25 cellular contexts compared by ENCODE assay signal in the genomic region with DNA sequence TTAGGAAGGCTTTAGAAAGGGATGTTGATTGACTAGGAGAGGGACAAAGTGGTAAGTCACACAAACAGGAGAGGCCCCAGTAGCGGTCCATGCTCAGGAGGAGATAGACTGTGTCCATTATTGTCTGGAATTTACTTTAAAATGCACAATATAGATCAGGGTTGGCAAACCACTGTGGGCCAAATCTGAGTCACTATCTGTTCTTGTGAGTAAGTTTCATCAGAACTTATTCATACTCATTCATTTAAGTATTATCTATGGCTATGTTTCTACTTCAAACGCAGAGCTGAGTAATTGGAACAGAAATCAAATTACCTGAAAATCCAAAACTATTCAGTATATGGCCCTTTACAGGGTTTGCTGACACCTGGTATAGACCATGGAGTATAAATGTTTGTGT.
DNase-seq lines count a peak whose midpoint lies in the region; ATAC-seq, FAIRE-seq and TF ChIP-seq lines count a peak whose summit lies in the region.
"Had no signal": no experiment of that assay in that cellular context is flagged by ENCODE, and none has a peak within 500 bp of the region (broad histone marks: within the 10 kb centered on the region; RNA-seq: fewer than 3 reads in every experiment).

No MANE protein-coding gene starts in this region.

- in situ Hi-C loops in GM13976 (cut with MboI; ENCODE audit: low sequenced_read_pairs, unreplicated experiment): no loop called here

- TF ChIP-seq CTCF in RWPE2 (IDR thresholded peaks at IDR 0.05; ENCODE audit: poor library complexity, severe bottlenecking) (no peak), fibroblast of mammary gland (conservative IDR thresholded peaks at IDR 0.05; ENCODE audit: control insufficient read depth, insufficient read depth, low read depth, low read length) (no peak), GM13976 (IDR thresholded peaks at IDR 0.05; ENCODE audit: borderline replicate concordance, control extremely low read depth, extremely low read depth, insufficient read depth, missing control alignments) (no peak)

- H3K27me3 ChIP-seq in RWPE2 (ENCODE audit: insufficient read depth, poor library complexity, severe bottlenecking): no peaks in the 10 kb centered on the region
- H3K27me3 ChIP-seq: SJSA1 had no signal

- DNase-seq in GM19239 (ENCODE audit: insufficient read length, low spot score): no peak
- DNase-seq in RWPE2 (ENCODE audit: low spot score): no peak
- DNase-seq in fibroblast of mammary gland (ENCODE audit: low read depth): peak; percentile 13
- no peak for DNase-seq in stimulated activated naive CD8-positive, alpha-beta T cell treated with anti-CD3 and anti-CD28 coated beads, Interleukin-15, Interleukin-2, amounts not matched to agents 100 U/mL and 50 U/mL, for 24 hours
- no peak for DNase-seq in GM13976 (ENCODE audit: low spot score)
- DNase-seq in SIG-M5 treated with dmso at 0.1 percent for 504 hours (lab: John Stamatoyannopoulos, UW; ENCODE audit: unreplicated experiment): no peak
- DNase-seq: C1 segment of cervical spinal cord; CD4-positive, alpha-beta memory T cell; COR-L47; DMS53; H9; Kasumi-1; MV-4-11; NCI-H1105; NCI-H1436 treated with DMSO at 0.1 percent for 48 hours; NCI-H187 treated with DMSO at 0.1 percent for 48 hours; NCI-H2171 treated with DMSO at 0.1 percent for 48 hours; NCI-H524; NCI-H774 had no signal

- no peaks in the 10 kb centered on the region for H3K4me1 ChIP-seq in RWPE2 (ENCODE audit: insufficient read depth, poor library complexity, severe bottlenecking)
- H3K4me1 ChIP-seq: SJSA1 had no signal

- H3K4me3 ChIP-seq in RWPE2 (ENCODE audit: severe bottlenecking) (no peak overlapping the region), fibroblast of mammary gland (ENCODE audit: control insufficient read depth, low read depth, low read length) (no peak overlapping the region)
- H3K4me3 ChIP-seq: GM23338, K562, SJSA1 had no signal

- no peak overlapping the region for H3K27ac ChIP-seq in RWPE2 (ENCODE audit: poor library complexity, severe bottlenecking)
- H3K27ac ChIP-seq: SJSA1 had no signal

- peak; percentile 28 for FAIRE-seq in GM19239 (lab: Jason Lieb, UNC)
- FAIRE-seq: G401.6, K562 had no signal

- no peaks in the 10 kb centered on the region for H3K9me3 ChIP-seq in RWPE2 (ENCODE audit: severe bottlenecking)
- H3K9me3 ChIP-seq: SJSA1 had no signal

- ATAC-seq in RWPE2 (ENCODE audit: low read depth): peak; percentile 45; the same call in 1 of the 3 replicates
- peak; percentile 9 for ATAC-seq in stimulated activated naive CD8-positive, alpha-beta T cell treated with anti-CD3 and anti-CD28 coated beads, Interleukin-15, Interleukin-2, amounts not matched to agents 100 U/mL and 50 U/mL, for 24 hours
- ATAC-seq in HG02610 (IDR thresholded peaks at IDR 0.05; ENCODE audit: unreplicated experiment): no peak
- ATAC-seq: GM23338, K562, Right ventricle myocardium inferior had no signal

- H3K36me3 ChIP-seq in RWPE2 (ENCODE audit: low read depth): no peaks in the 10 kb centered on the region; the same call in 1 of the 2 replicates
- H3K36me3 ChIP-seq: SJSA1 had no signal
